ENCODE assay signal across 8 cellular contexts in genomic region chr20:32134026-32134425, GRCh38.
"Had no signal": no experiment of that assay in that cellular context is flagged by ENCODE, and none has a peak within 500 bp of the region (broad histone marks: within the 10 kb centered on the region; RNA-seq: fewer than 3 reads in every experiment).

No MANE protein-coding gene starts in this region.

- FAIRE-seq: H1, H54, HTR-8/SVneo had no signal

- ATAC-seq: GM23338 had no signal

- DNase-seq: H9, HCEC 1CT, HFFc6, KBM-7 had no signal

- H3K4me3 ChIP-seq: GM23338 had no signal

- H2AFZ ChIP-seq: GM23338 had no signal

- H3K4me2 ChIP-seq: GM23338 had no signal
